In genomic region chr2:134217316-134217715, GRCh38 we compare ENCODE assay signal across 9 cellular contexts. TPM values are rescaled to one million over a fixed set of nuclear protein-coding genes. Genes with fewer than 3 reads are reported as not detected.
DNase-seq lines count a peak whose midpoint lies in the region; ATAC-seq and TF ChIP-seq lines count a peak whose summit lies in the region.
"Had no signal": no experiment of that assay in that cellular context is flagged by ENCODE, and none has a peak within 500 bp of the region (broad histone marks: within the 10 kb centered on the region; RNA-seq: fewer than 3 reads in every experiment).

No MANE protein-coding gene starts in this region.

- H3K4me1 ChIP-seq in left ventricle myocardium inferior (peaks cover 86% of the 10 kb centered on the region), heart right ventricle (peaks cover 9 to 83% (median 64%) of the 10 kb centered on the region in 9 donors)

- ATAC-seq in heart right ventricle (no peak), HG02885 (IDR thresholded peaks at IDR 0.05; ENCODE audit: poor library complexity, unreplicated experiment) (peak; percentile 14)
- ATAC-seq in activated T-helper 17 cell treated with anti-CD3 and anti-CD28 coated beads, Interleukin-2, amount 50 U/mL, for 72 hours (replicated peaks), result peak; percentile 8
- ATAC-seq in stimulated activated naive CD8-positive, alpha-beta T cell treated with anti-CD3 and anti-CD28 coated beads, Interleukin-15, amount 100 ng/mL, for 72 hours, result no peak
- ATAC-seq: right cardiac atrium had no signal

- no peak overlapping the region for H3K4me3 ChIP-seq in left ventricle myocardium inferior
- H3K4me3 ChIP-seq in heart right ventricle, result no peak overlapping the region

- no peaks in the 10 kb centered on the region for H3K36me3 Mint-ChIP-seq in activated T-helper 17 cell treated with anti-CD3 and anti-CD28 coated beads, Interleukin-2, amount 50 U/mL, for 72 hours (ENCODE audit: low read depth)

- peak overlapping the region; percentile 85 for H3K27ac Mint-ChIP-seq in activated T-helper 17 cell treated with anti-CD3 and anti-CD28 coated beads, Interleukin-2, amount 50 U/mL, for 72 hours
- peak overlapping the region; percentile 94 to 98 for H3K27ac Mint-ChIP-seq in stimulated activated naive CD8-positive, alpha-beta T cell treated with anti-CD3 and anti-CD28 coated beads, Interleukin-15, amount 100 ng/mL, for 72 hours

- H3K27me3 ChIP-seq in left ventricle myocardium inferior (ENCODE audit: low read depth), result no peaks in the 10 kb centered on the region
- H3K27me3 ChIP-seq in heart right ventricle, result no peaks in the 10 kb centered on the region

- intact Hi-C loops in left ventricle myocardium inferior (cut with micrococcal nuclease), result no loop called here
- intact Hi-C loops in heart right ventricle (cut with DNase I), result no loop called here

- WGBS in heart right ventricle, 2 donors, result 77 to 80% methylated on average over 2 of the region's 2 CpGs

- H3K9me3 ChIP-seq in left ventricle myocardium inferior (replicated peaks) (peaks cover 3% of the 10 kb centered on the region), heart right ventricle (peaks cover 0 to 9% (median 0%) of the 10 kb centered on the region in 11 donors)

- H3K27ac ChIP-seq in left ventricle myocardium inferior (replicated peaks) (peak overlapping the region; percentile 20), heart right ventricle (peak overlapping the region in 1 of 10 donors; percentile 66)

- H3K4me1 Mint-ChIP-seq in activated T-helper 17 cell treated with anti-CD3 and anti-CD28 coated beads, Interleukin-2, amount 50 U/mL, for 72 hours, result peaks cover 60% of the 10 kb centered on the region
- peaks cover 56% of the 10 kb centered on the region for H3K4me1 Mint-ChIP-seq in stimulated activated naive CD8-positive, alpha-beta T cell treated with anti-CD3 and anti-CD28 coated beads, Interleukin-15, amount 100 ng/mL, for 72 hours

- H3K4me3 Mint-ChIP-seq in activated T-helper 17 cell treated with anti-CD3 and anti-CD28 coated beads, Interleukin-2, amount 50 U/mL, for 72 hours, result peak overlapping the region; percentile 81
- H3K4me3 Mint-ChIP-seq in stimulated activated naive CD8-positive, alpha-beta T cell treated with anti-CD3 and anti-CD28 coated beads, Interleukin-15, amount 100 ng/mL, for 72 hours, result peak overlapping the region; percentile 75 to 79

- H3K27me3 Mint-ChIP-seq in activated T-helper 17 cell treated with anti-CD3 and anti-CD28 coated beads, Interleukin-2, amount 50 U/mL, for 72 hours, result no peaks in the 10 kb centered on the region
- H3K27me3 Mint-ChIP-seq in stimulated activated naive CD8-positive, alpha-beta T cell treated with anti-CD3 and anti-CD28 coated beads, Interleukin-15, amount 100 ng/mL, for 72 hours, result no peaks in the 10 kb centered on the region

- H3K9me3 Mint-ChIP-seq in activated T-helper 17 cell treated with anti-CD3 and anti-CD28 coated beads, Interleukin-2, amount 50 U/mL, for 72 hours, result peaks cover 5% of the 10 kb centered on the region
- no peaks in the 10 kb centered on the region for H3K9me3 Mint-ChIP-seq in stimulated activated naive CD8-positive, alpha-beta T cell treated with anti-CD3 and anti-CD28 coated beads, Interleukin-15, amount 100 ng/mL, for 72 hours

- DNase-seq in left ventricle myocardium inferior (no peak), heart right ventricle (no peak), A172 (ENCODE audit: low spot score) (no peak), dedifferentiated amniotic fluid mesenchymal stem cell (ENCODE audit: extremely low spot score) (no peak), NCI-H1092 treated with DMSO at 0.1 percent for 48 hours (lab: John Stamatoyannopoulos, UW) (no peak)
- DNase-seq in stimulated activated naive CD8-positive, alpha-beta T cell treated with anti-CD3 and anti-CD28 coated beads, Interleukin-15, amount 100 ng/mL, for 72 hours, result no peak
- DNase-seq: right cardiac atrium had no signal

- H3K36me3 ChIP-seq in left ventricle myocardium inferior, result no peaks in the 10 kb centered on the region
- peaks cover 0 to 3% (median 0%) of the 10 kb centered on the region in 9 donors for H3K36me3 ChIP-seq in heart right ventricle

- no peak for TF ChIP-seq CTCF in left ventricle myocardium inferior (IDR thresholded peaks at IDR 0.05; ENCODE audit: borderline replicate concordance)
- TF ChIP-seq CTCF in heart right ventricle (IDR thresholded peaks at IDR 0.05), result no peak

RNA-seq across cellular contexts. Expression of gene MGAT5, which starts 36.6 kb away (rescaled TPM):
- total RNA-seq in left ventricle myocardium inferior, result 98.7 TPM
- total RNA-seq in heart right ventricle, result 100 to 1,000 TPM in 3 of 10 donors, 10 to 100 TPM in 7; 68.9 to 111 (median 94.6) TPM
- 10 to 100 TPM in 1 of 2 donors, 1 to 10 TPM in 1; 6.4 to 13.1 TPM for polyA plus RNA-seq in heart right ventricle
- 10 to 100 TPM; 53.0 to 53.1 TPM for total RNA-seq in activated T-helper 17 cell treated with anti-CD3 and anti-CD28 coated beads, Interleukin-2, amount 50 U/mL, for 72 hours
- 22.9 and 31.8 TPM in 2 replicates for total RNA-seq in A172 (2014; rRNA removed; shearing (Covaris generic))

Comparison
In these comparisons a context has a peak if more than half of its experiments do, and no peak if none do; other contexts are left out.
1. ATAC-seq: peak in HG02885 (single experiment) and activated T-helper 17 cell treated with anti-CD3 and anti-CD28 coated beads, Interleukin-2, amount 50 U/mL, for 72 hours (single experiment); none in heart right ventricle (0 of 8) and stimulated activated naive CD8-positive, alpha-beta T cell treated with anti-CD3 and anti-CD28 coated beads, Interleukin-15, amount 100 ng/mL, for 72 hours (single experiment).